In the genomic region with DNA sequence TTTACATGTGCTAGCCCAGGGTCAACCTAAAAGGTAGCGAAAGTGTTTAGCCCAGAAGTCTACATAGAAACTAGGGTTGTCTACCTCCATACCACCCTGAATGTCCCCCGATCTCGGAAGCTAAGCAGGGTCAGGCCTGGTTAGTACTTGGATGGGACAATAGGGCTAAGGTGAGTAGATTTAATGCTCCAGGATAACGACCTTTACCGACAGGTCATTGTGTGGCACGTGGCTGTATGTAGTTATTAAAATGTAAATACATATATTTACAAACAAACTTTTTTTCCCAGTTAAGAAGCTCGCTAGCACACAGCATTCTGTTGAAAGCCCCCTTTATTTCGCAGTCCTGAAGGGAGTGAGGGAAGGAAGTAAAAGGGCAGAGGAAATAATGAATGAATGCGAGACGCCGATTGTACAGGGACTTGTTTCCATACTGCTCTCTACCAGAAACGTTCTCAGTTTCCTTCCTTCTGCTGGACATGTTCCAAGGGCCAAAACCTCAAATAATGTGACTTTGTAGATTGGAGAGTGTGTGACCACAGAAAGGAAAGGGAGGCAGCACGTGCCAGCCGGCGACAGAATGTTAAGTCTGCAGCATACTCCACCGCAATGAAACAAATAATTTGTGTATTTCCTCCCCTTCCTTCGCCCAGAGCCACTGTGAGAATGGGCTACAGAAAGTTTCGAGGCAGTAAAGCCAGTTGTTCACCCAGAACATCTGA, we compare ENCODE assay signal across 8 cellular contexts. TPM values are rescaled to one million over a fixed set of nuclear protein-coding genes. Genes with fewer than 3 reads are reported as not detected.
DNase-seq lines count a peak whose midpoint lies in the region; ATAC-seq and TF ChIP-seq lines count a peak whose summit lies in the region.

No MANE protein-coding gene starts in this region.

- peak overlapping the region; percentile 71 for H3K27ac ChIP-seq in SU-DHL-6 (ENCODE audit: low read depth, low read length)

- DNase-seq in BJ (ENCODE audit: low read depth) (no peak), cardiac fibroblast (ENCODE audit: low read depth in 2 of 2) (peak; percentile 53), kidney tubule cell (ENCODE audit: low spot score) (peak; percentile 39)
- peak; percentile 20 for DNase-seq in stimulated activated CD8-positive, alpha-beta memory T cell treated with anti-CD3 and anti-CD28 coated beads, Interleukin-12 subunit alpha, Interleukin-12 subunit beta, amount 100 ng/mL, for 1 hour (ENCODE audit: low read depth)

- peak overlapping the region; percentile 87 for H2AFZ ChIP-seq in SU-DHL-6 (ENCODE audit: low read depth, low read length, severe bottlenecking)

- no peak for TF ChIP-seq CTCF in BJ (IDR thresholded peaks at IDR 0.05; ENCODE audit: insufficient read depth, low read depth, low read length)
- no peak for TF ChIP-seq CTCF in SU-DHL-6 (IDR thresholded peaks at IDR 0.05; ENCODE audit: insufficient read depth, low read length, poor library complexity, severe bottlenecking)
- no peak for TF ChIP-seq CTCF in cardiac fibroblast (IDR thresholded peaks at IDR 0.05; ENCODE audit: low read depth, low read length)

- POLR2A ChIA-PET in BJ (lab: Charles Lee): no interaction called here

- ATAC-seq in GM18909 (IDR thresholded peaks at IDR 0.05; ENCODE audit: poor library complexity, unreplicated experiment) (peak; percentile 3), HG03432 (IDR thresholded peaks at IDR 0.05; ENCODE audit: unreplicated experiment) (peak; percentile 8), GM18517 (IDR thresholded peaks at IDR 0.05; ENCODE audit: unreplicated experiment) (no peak)

- peaks cover 12% of the 10 kb centered on the region for H3F3A ChIP-seq in SU-DHL-6 (ENCODE audit: insufficient read depth)

- no peaks in the 10 kb centered on the region for H3K9me3 ChIP-seq in SU-DHL-6 (ENCODE audit: insufficient read depth, low read length)

- H3K27me3 ChIP-seq in BJ (ENCODE audit: control insufficient read depth, insufficient read depth, low read length): no peaks in the 10 kb centered on the region
- no peaks in the 10 kb centered on the region for H3K27me3 ChIP-seq in SU-DHL-6 (ENCODE audit: low read length)

- CTCF ChIA-PET in BJ (lab: Yijun Ruan, JAX): interaction anchor here (0.6 to 1.6 kb wide), 3 partner anchors 32 to 884 kb away, joined by 3 read pairs; no protein-coding TSS in a partner anchor

- peaks cover 84% of the 10 kb centered on the region for H3K79me2 ChIP-seq in SU-DHL-6 (ENCODE audit: insufficient read depth, low read length)

- H3K4me3 ChIP-seq in BJ (ENCODE audit: low read depth, low read length): peak overlapping the region; percentile 78
- H3K4me3 ChIP-seq in SU-DHL-6 (ENCODE audit: insufficient read depth, low read length, poor library complexity, severe bottlenecking): peak overlapping the region; percentile 92
- H3K4me3 ChIP-seq in cardiac fibroblast (replicated peaks in 1 of 2; ENCODE audit: low read depth in 2 of 2, low read length in 2 of 2): peak overlapping the region; percentile 91

- peak overlapping the region; percentile 93 for H3K9ac ChIP-seq in SU-DHL-6 (ENCODE audit: low read length)

- H3K36me3 ChIP-seq in BJ (ENCODE audit: control insufficient read depth, insufficient read depth, low read length) (no peaks in the 10 kb centered on the region), SU-DHL-6 (ENCODE audit: low read length) (peaks cover 6% of the 10 kb centered on the region)

- H4K20me1 ChIP-seq in SU-DHL-6 (ENCODE audit: low read depth, low read length): no peaks in the 10 kb centered on the region; the same call in 1 of the 2 replicates

- H3K9me2 ChIP-seq in SU-DHL-6 (replicated peaks; ENCODE audit: insufficient read depth, low read length): no peaks in the 10 kb centered on the region

- H3K4me2 ChIP-seq in SU-DHL-6 (ENCODE audit: low read depth, low read length, poor library complexity, severe bottlenecking): peak overlapping the region; percentile 80

RNA-seq across cellular contexts. Expression of gene ADAT2, which starts 0.6 kb away (rescaled TPM):
- 1.3 and 2.0 TPM in 2 replicates for polyA plus RNA-seq in BJ (2011; rRNA removed)
- 0.62 and 0.71 TPM in 2 replicates for polyA minus RNA-seq in BJ (2011; rRNA and poly(A)+ RNA removed)

RNA-seq across cellular contexts. Expression of gene PEX3, which starts 0.7 kb away (rescaled TPM):
- 19.7 and 31.1 TPM in 2 replicates for polyA plus RNA-seq in BJ (2011; rRNA removed)
- polyA minus RNA-seq in BJ (2011; rRNA and poly(A)+ RNA removed): 15.5 and 21.1 TPM in 2 replicates
